Comparison of ENCODE assay signal across 13 cellular contexts in the genomic region with DNA sequence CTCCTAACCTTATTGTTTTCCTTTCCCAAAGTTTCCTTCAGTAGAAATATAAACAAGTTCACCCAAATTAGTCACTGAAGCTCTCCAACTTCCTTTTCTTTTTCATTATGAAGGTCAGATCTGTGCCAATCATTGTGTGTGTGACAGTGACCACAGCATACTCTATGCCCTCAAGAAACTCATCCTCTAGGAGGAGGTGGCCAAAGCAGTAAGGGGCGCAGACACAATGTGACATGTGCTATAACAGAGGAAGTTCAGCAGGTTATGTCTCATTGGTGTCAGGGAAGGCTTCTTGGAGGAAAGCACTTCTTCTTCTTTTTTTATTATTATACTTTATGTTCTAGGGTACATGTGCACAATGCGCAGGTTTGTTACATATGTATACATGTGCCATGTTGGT.
DNase-seq lines count a peak whose midpoint lies in the region; ATAC-seq and TF ChIP-seq lines count a peak whose summit lies in the region.
"Had no signal": no experiment of that assay in that cellular context is flagged by ENCODE, and none has a peak within 500 bp of the region (broad histone marks: within the 10 kb centered on the region; RNA-seq: fewer than 3 reads in every experiment).

No MANE protein-coding gene starts in this region.

- no peak overlapping the region for H3K4me3 Mint-ChIP-seq in nephron progenitor cell
- H3K4me3 Mint-ChIP-seq: CD8-positive, alpha-beta memory T cell had no signal

- H3K9me3 ChIP-seq in cardiac muscle cell (ENCODE audit: low read depth) (no peaks in the 10 kb centered on the region), esophagus muscularis mucosa (no peaks in the 10 kb centered on the region), upper lobe of right lung (no peaks in the 10 kb centered on the region)
- H3K9me3 ChIP-seq: Caco-2 had no signal

- intact Hi-C loops in Right ventricle myocardium inferior (cut with DNase I), result no loop called here
- intact Hi-C loops in esophagus muscularis mucosa (cut with DNase I), result no loop called here
- intact Hi-C loops in upper lobe of right lung (cut with DNase I), result no loop called here

- H3K27me3 ChIP-seq in cardiac muscle cell, result no peaks in the 10 kb centered on the region
- H3K27me3 ChIP-seq in esophagus muscularis mucosa, result no peaks in the 10 kb centered on the region
- H3K27me3 ChIP-seq in upper lobe of right lung, result no peaks in the 10 kb centered on the region

- peaks cover 15% of the 10 kb centered on the region for H3K4me1 ChIP-seq in cardiac muscle cell (ENCODE audit: low read depth)
- peaks cover 0 to 6% (median 0%) of the 10 kb centered on the region in 4 donors for H3K4me1 ChIP-seq in esophagus muscularis mucosa
- no peaks in the 10 kb centered on the region for H3K4me1 ChIP-seq in upper lobe of right lung

- H3K4me3 ChIP-seq in cardiac muscle cell (no peak overlapping the region), esophagus muscularis mucosa (no peak overlapping the region), upper lobe of right lung (no peak overlapping the region)
- H3K4me3 ChIP-seq: HAP-1 had no signal

- H3K27me3 Mint-ChIP-seq in nephron progenitor cell (ENCODE audit: low read depth, poor library complexity), result no peaks in the 10 kb centered on the region
- H3K27me3 Mint-ChIP-seq: CD8-positive, alpha-beta memory T cell had no signal

- no peak for DNase-seq in cardiac muscle cell (ENCODE audit: low read depth in 1 of 2, low spot score in 1 of 2)
- DNase-seq in Right ventricle myocardium inferior (ENCODE audit: missing footprints), result no peak
- peak; percentile 45 for DNase-seq in esophagus muscularis mucosa (ENCODE audit: extremely low spot score)
- DNase-seq in nephron progenitor cell, result no peak
- DNase-seq in upper lobe of right lung, result no peak
- no peak for DNase-seq in pons (ENCODE audit: low spot score)
- no peak for DNase-seq in activated CD4-positive, alpha-beta T cell treated with anti-CD3 and anti-CD28 coated beads, Interleukin-2, amount 50 U/mL, for 1 hour
- DNase-seq: Caco-2; CD8-positive, alpha-beta memory T cell; GF-D8 had no signal

- H3K27ac Mint-ChIP-seq in nephron progenitor cell, result peak overlapping the region; percentile 94

- H3K36me3 ChIP-seq in cardiac muscle cell, result no peaks in the 10 kb centered on the region
- H3K36me3 ChIP-seq in esophagus muscularis mucosa, result peaks cover 0 to 4% (median 0%) of the 10 kb centered on the region in 4 donors
- H3K36me3 ChIP-seq in upper lobe of right lung, result no peaks in the 10 kb centered on the region
- H3K36me3 ChIP-seq: HAP-1 had no signal

- TF ChIP-seq CTCF in cardiac muscle cell (IDR thresholded peaks at IDR 0.05; ENCODE audit: low read depth, low read length), result no peak
- TF ChIP-seq CTCF in esophagus muscularis mucosa (IDR thresholded peaks at IDR 0.05), result no peak
- no peak for TF ChIP-seq CTCF in nephron progenitor cell (IDR thresholded peaks at IDR 0.05)
- no peak for TF ChIP-seq CTCF in upper lobe of right lung (IDR thresholded peaks at IDR 0.05)

- peak overlapping the region; percentile 77 for H3K27ac ChIP-seq in cardiac muscle cell
- no peak overlapping the region for H3K27ac ChIP-seq in esophagus muscularis mucosa (replicated peaks in 1 of 4)
- H3K27ac ChIP-seq in upper lobe of right lung, result no peak overlapping the region
- H3K27ac ChIP-seq: 22Rv1 had no signal

- WGBS in esophagus muscularis mucosa, result 100% methylated on average over 2 of the region's 2 CpGs

- H3K4me1 Mint-ChIP-seq in nephron progenitor cell, result peaks cover 49% of the 10 kb centered on the region
- H3K4me1 Mint-ChIP-seq: CD8-positive, alpha-beta memory T cell had no signal

- peaks cover 35% of the 10 kb centered on the region for H3K9me3 Mint-ChIP-seq in nephron progenitor cell
- H3K9me3 Mint-ChIP-seq: CD8-positive, alpha-beta memory T cell had no signal

- TF ChIP-seq EP300 in esophagus muscularis mucosa (IDR thresholded peaks at IDR 0.05), result no peak

- H3K36me3 Mint-ChIP-seq in nephron progenitor cell (ENCODE audit: low read depth), result peaks cover 25% of the 10 kb centered on the region

- ATAC-seq in Right ventricle myocardium inferior, result no peak
- ATAC-seq in upper lobe of right lung, result peak; percentile 89
- ATAC-seq in HG02623 (IDR thresholded peaks at IDR 0.05; ENCODE audit: unreplicated experiment), result no peak

- no peak for TF ChIP-seq POLR2A in esophagus muscularis mucosa (IDR thresholded peaks at IDR 0.05; ENCODE audit: low read depth)
